ENCODE assay signal across 20 cellular contexts in the genomic region with DNA sequence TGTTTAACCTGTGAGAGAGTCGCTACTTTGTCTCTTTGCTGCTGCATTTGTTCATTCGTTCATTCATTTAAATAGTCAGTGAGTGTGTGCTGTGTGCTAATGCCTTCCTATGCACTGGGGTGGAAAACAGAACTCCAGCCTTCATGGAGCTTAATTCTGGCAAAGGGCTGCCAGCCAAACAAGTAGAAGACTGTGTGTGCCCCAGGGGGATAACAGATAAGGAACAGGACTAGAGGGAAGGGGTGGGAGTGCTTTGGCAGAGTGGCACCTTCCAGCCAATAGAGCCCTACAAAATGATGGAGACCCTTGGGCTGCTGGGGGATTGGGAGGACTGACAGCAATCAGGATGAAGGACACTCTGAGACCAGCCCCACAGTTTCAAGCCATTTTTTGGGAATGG.
DNase-seq lines count a peak whose midpoint lies in the region; ATAC-seq and TF ChIP-seq lines count a peak whose summit lies in the region.
"Had no signal": no experiment of that assay in that cellular context is flagged by ENCODE, and none has a peak within 500 bp of the region (broad histone marks: within the 10 kb centered on the region; RNA-seq: fewer than 3 reads in every experiment).

No MANE protein-coding gene starts in this region.

- peaks cover 50% of the 10 kb centered on the region; the same call in 1 of the 2 replicates for H3K36me3 ChIP-seq in OCI-LY1 (ENCODE audit: insufficient read depth, low read length)
- no peaks in the 10 kb centered on the region for H3K36me3 ChIP-seq in right atrium auricular region
- no peaks in the 10 kb centered on the region for H3K36me3 ChIP-seq in smooth muscle cell (ENCODE audit: low read depth)
- H3K36me3 ChIP-seq: esophagus squamous epithelium, lower lobe of right lung had no signal

- no peak overlapping the region for H3K27ac Mint-ChIP-seq in Calu3 (ENCODE audit: unreplicated experiment)
- H3K27ac Mint-ChIP-seq: CD4-positive, alpha-beta T cell; endodermal cell; HFFc6 had no signal

- ATAC-seq in HG03280 (IDR thresholded peaks at IDR 0.05; ENCODE audit: unreplicated experiment): no peak

- H3K9me3 Mint-ChIP-seq in Calu3 (ENCODE audit: low read depth, unreplicated experiment): no peaks in the 10 kb centered on the region
- H3K9me3 Mint-ChIP-seq: CD4-positive, alpha-beta T cell; endodermal cell; HFFc6 had no signal

- H3F3A ChIP-seq in OCI-LY1 (ENCODE audit: insufficient read depth, low read length) (no peaks in the 10 kb centered on the region), smooth muscle cell (ENCODE audit: low read depth) (peaks cover 10% of the 10 kb centered on the region)

- no peaks in the 10 kb centered on the region for H3K9me2 ChIP-seq in OCI-LY1 (ENCODE audit: low read depth, low read length)

- no peak overlapping the region for H2AFZ ChIP-seq in OCI-LY1 (ENCODE audit: low read length)
- H2AFZ ChIP-seq in smooth muscle cell (ENCODE audit: low read depth): no peak overlapping the region

- DNase-seq in D341Med (ENCODE audit: low spot score) (peak; percentile 78), right atrium auricular region (ENCODE audit: low spot score) (no peak), smooth muscle cell (lab: John Stamatoyannopoulos, UW; ENCODE audit: unreplicated experiment) (no peak), NCI-H345 treated with DMSO at 0.1 percent for 48 hours (lab: John Stamatoyannopoulos, UW; ENCODE audit: unreplicated experiment) (no peak), Calu3 (no peak)
- DNase-seq: activated CD4-positive, CD25-positive, alpha-beta regulatory T cell treated with anti-CD3 and anti-CD28 coated beads, Interleukin-2, amount 50 U/mL, for 72 hours; activated gamma-delta T cell treated with Interleukin-2 at 50 U/mL for 16 hours; CD4-positive, alpha-beta T cell; endodermal cell; esophagus squamous epithelium; GDM1; HFFc6; lower lobe of right lung; NCI-H524; stimulated activated CD4-positive, alpha-beta T cell treated with anti-CD3 and anti-CD28 coated beads, Interleukin-12 subunit alpha, Interleukin-12 subunit beta, amount 100 ng/mL, for 4 hours; stimulated activated CD4-positive, alpha-beta T cell treated with anti-CD3 and anti-CD28 coated beads, Interleukin-4, amount 100 ng/mL, for 4 hours; stimulated activated naive CD4-positive, alpha-beta T cell had no signal

- no TSS peak for BruUV-seq in Calu3 (replicated peaks; lab: Mats Ljungman, UMichigan)

- H3K4me3 ChIP-seq in OCI-LY1 (ENCODE audit: low read depth, low read length, poor library complexity, severe bottlenecking): no peak overlapping the region
- no peak overlapping the region for H3K4me3 ChIP-seq in right atrium auricular region
- H3K4me3 ChIP-seq in smooth muscle cell: no peak overlapping the region
- H3K4me3 ChIP-seq: coronary artery, esophagus squamous epithelium, lower lobe of right lung had no signal

- no peak for TF ChIP-seq CTCF in OCI-LY1 (IDR thresholded peaks at IDR 0.05; ENCODE audit: low read length)
- TF ChIP-seq CTCF in right atrium auricular region (IDR thresholded peaks at IDR 0.05): no peak
- TF ChIP-seq CTCF in smooth muscle cell (IDR thresholded peaks at IDR 0.05; ENCODE audit: borderline replicate concordance, insufficient read depth, poor library complexity, severe bottlenecking): no peak
- no peak for TF ChIP-seq CTCF in Calu3 (IDR thresholded peaks at IDR 0.05; ENCODE audit: unreplicated experiment)

- CTCF ChIA-PET in Calu3 (lab: Charles Lee): no interaction called here

- H3K27me3 Mint-ChIP-seq in Calu3 (ENCODE audit: unreplicated experiment): no peaks in the 10 kb centered on the region
- H3K27me3 Mint-ChIP-seq: CD4-positive, alpha-beta T cell had no signal

- H4K20me1 ChIP-seq in OCI-LY1 (ENCODE audit: insufficient read depth, low read length) (no peaks in the 10 kb centered on the region), smooth muscle cell (ENCODE audit: low read depth) (no peaks in the 10 kb centered on the region)

- H3K4me1 Mint-ChIP-seq in Calu3 (ENCODE audit: low read depth, unreplicated experiment): no peaks in the 10 kb centered on the region

- intact Hi-C loops in Calu3 (cut with micrococcal nuclease; ENCODE audit: unreplicated experiment): no loop called here

- H3K9ac ChIP-seq in OCI-LY1 (ENCODE audit: low read length) (no peak overlapping the region), smooth muscle cell (ENCODE audit: low read depth) (no peak overlapping the region)

- H3K4me2 ChIP-seq in OCI-LY1 (ENCODE audit: low read length) (no peak overlapping the region), smooth muscle cell (no peak overlapping the region)

- no peak overlapping the region for H3K4me3 Mint-ChIP-seq in Calu3 (ENCODE audit: low read depth, unreplicated experiment)
- H3K4me3 Mint-ChIP-seq: CD4-positive, alpha-beta T cell; endodermal cell; HFFc6 had no signal

- H3K79me2 ChIP-seq in OCI-LY1 (ENCODE audit: insufficient read depth, low read length) (peaks cover 21% of the 10 kb centered on the region), smooth muscle cell (ENCODE audit: low read depth) (no peaks in the 10 kb centered on the region)

- no peaks in the 10 kb centered on the region for H3K36me3 Mint-ChIP-seq in Calu3 (ENCODE audit: insufficient read depth, unreplicated experiment)

- WGBS in smooth muscle cell (ENCODE audit: low lambda C conversion rate): 88% methylated on average over 2 of the region's 2 CpGs

- H3K9me3 ChIP-seq in OCI-LY1 (ENCODE audit: low read length) (no peaks in the 10 kb centered on the region), right atrium auricular region (no peaks in the 10 kb centered on the region), smooth muscle cell (replicated peaks; ENCODE audit: low read depth) (no peaks in the 10 kb centered on the region)
- H3K9me3 ChIP-seq: esophagus squamous epithelium, lower lobe of right lung had no signal

- peak overlapping the region; percentile 95 for H3K27ac ChIP-seq in OCI-LY1 (ENCODE audit: low read depth, low read length, poor library complexity, severe bottlenecking)
- H3K27ac ChIP-seq in right atrium auricular region: peak overlapping the region; percentile 28 to 32
- peak overlapping the region; percentile 44 for H3K27ac ChIP-seq in smooth muscle cell (ENCODE audit: low read depth)
- H3K27ac ChIP-seq: coronary artery, esophagus squamous epithelium, lower lobe of right lung had no signal

- H3K4me1 ChIP-seq in OCI-LY1 (ENCODE audit: insufficient read depth, low read length, severe bottlenecking) (peaks cover 98% of the 10 kb centered on the region), right atrium auricular region (peaks cover 0 to 61% of the 10 kb centered on the region in 2 donors), smooth muscle cell (ENCODE audit: low read depth) (peaks cover 55% of the 10 kb centered on the region)

- H3K27me3 ChIP-seq in OCI-LY1 (ENCODE audit: insufficient read depth, low read length) (no peaks in the 10 kb centered on the region), right atrium auricular region (no peaks in the 10 kb centered on the region), smooth muscle cell (ENCODE audit: low read depth) (no peaks in the 10 kb centered on the region)
- H3K27me3 ChIP-seq: esophagus squamous epithelium had no signal

Comparison
In these comparisons a context has a peak if more than half of its experiments do, and no peak if none do; other contexts are left out.
1. H3K27ac ChIP-seq: peak in every context shown above with its lines; median percentile 95 in OCI-LY1; 44 in smooth muscle cell; 30 in right atrium auricular region.